ENCODE assay signal across 27 cellular contexts in the genomic region with DNA sequence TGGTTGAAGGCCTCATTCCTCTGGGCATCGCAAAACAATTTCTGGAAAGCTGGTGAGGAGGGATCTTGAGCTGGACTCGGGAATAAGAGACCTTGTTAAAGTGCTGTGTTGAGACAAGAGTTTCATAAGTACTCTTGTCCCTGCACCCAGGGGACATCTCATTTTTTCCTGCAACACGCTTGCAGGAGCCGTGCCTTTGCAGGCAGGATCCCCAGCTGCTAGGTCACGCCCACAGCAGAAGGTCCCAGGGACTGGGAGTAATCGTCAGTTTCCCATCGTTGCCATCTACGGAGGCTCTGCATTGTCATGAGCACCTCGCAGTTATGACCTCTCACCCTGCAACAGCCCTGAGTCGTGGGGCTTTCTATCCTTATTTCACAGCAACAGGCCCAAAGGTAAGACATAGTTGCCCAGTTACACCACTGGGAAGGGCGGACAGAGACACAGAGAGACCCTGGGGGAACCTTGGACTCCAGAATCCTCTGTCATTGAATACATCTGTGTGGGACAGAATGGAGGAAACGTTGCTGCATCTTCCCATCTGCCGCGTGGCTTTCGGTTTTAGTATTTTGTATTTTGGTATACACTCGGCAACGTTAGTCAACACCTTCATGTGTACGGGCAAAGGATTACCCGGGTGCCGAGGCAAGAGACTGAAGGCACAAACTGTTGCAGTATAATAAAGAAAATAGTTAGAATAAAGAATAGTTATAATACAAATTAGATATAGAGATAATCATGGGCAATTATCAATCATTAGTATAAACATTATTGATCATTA.
DNase-seq lines count a peak whose midpoint lies in the region; ATAC-seq and TF ChIP-seq lines count a peak whose summit lies in the region.
"Had no signal": no experiment of that assay in that cellular context is flagged by ENCODE, and none has a peak within 500 bp of the region (broad histone marks: within the 10 kb centered on the region; RNA-seq: fewer than 3 reads in every experiment).

No MANE protein-coding gene starts in this region.

- H3K23ac ChIP-seq in mesenchymal stem cell (ENCODE audit: low read length in 2 of 2): no peak overlapping the region

- no peak overlapping the region for H3K9ac ChIP-seq in mesenchymal stem cell (ENCODE audit: low read length)

- no peak overlapping the region for H2BK12ac ChIP-seq in mesenchymal stem cell (ENCODE audit: low read length in 2 of 2)

- no peaks in the 10 kb centered on the region for H3K9me3 ChIP-seq in T-helper 17 cell (ENCODE audit: control insufficient read depth, low read length, poor library complexity, severe bottlenecking)
- H3K9me3 ChIP-seq in mesenchymal stem cell (ENCODE audit: control insufficient read depth, low read length): no peaks in the 10 kb centered on the region
- H3K9me3 ChIP-seq: adrenal gland, psoas muscle had no signal

- no peaks in the 10 kb centered on the region for H3K36me3 ChIP-seq in mesenchymal stem cell (ENCODE audit: control insufficient read depth in 1 of 2, insufficient read depth in 2 of 2, low read depth in 1 of 2, low read length in 2 of 2)
- H3K36me3 ChIP-seq: adrenal gland had no signal

- TF ChIP-seq CTCF in type B pancreatic cell (conservative IDR thresholded peaks at IDR 0.05): no peak

- H3K4me1 Mint-ChIP-seq in activated CD8-positive, alpha-beta memory T cell treated with anti-CD3 and anti-CD28 coated beads, Interleukin-2, amount 10 ng/mL, durations not matched to agents 7 days and 5 days: no peaks in the 10 kb centered on the region
- H3K4me1 Mint-ChIP-seq in T-helper 17 cell: peaks cover 4% of the 10 kb centered on the region
- H3K4me1 Mint-ChIP-seq in type B pancreatic cell (ENCODE audit: unreplicated experiment): peaks cover 34% of the 10 kb centered on the region
- H3K4me1 Mint-ChIP-seq: CD4-positive, CD25-positive, alpha-beta regulatory T cell; central memory CD8-positive, alpha-beta T cell; naive B cell had no signal

- H2AFZ ChIP-seq in mesenchymal stem cell (ENCODE audit: low read depth, low read length): no peak overlapping the region

- no peak overlapping the region for H3K4me2 ChIP-seq in mesenchymal stem cell (ENCODE audit: low read length, poor library complexity, severe bottlenecking)

- H3K4me3 ChIP-seq in mesenchymal stem cell (ENCODE audit: insufficient read depth in 1 of 2, low read depth in 1 of 2, low read length in 2 of 2): no peak overlapping the region
- H3K4me3 ChIP-seq: adrenal gland, K562, psoas muscle had no signal

- no peak overlapping the region for H3K27ac Mint-ChIP-seq in activated CD8-positive, alpha-beta memory T cell treated with anti-CD3 and anti-CD28 coated beads, Interleukin-2, amount 10 ng/mL, durations not matched to agents 7 days and 5 days
- no peak overlapping the region for H3K27ac Mint-ChIP-seq in T-helper 17 cell
- no peak overlapping the region for H3K27ac Mint-ChIP-seq in type B pancreatic cell
- H3K27ac Mint-ChIP-seq: activated naive CD4-positive, alpha-beta T cell treated with anti-CD3 and anti-CD28 coated beads for 36 hours; activated T-cell treated with anti-CD3 and anti-CD28 coated beads, Interleukin-2, amount 50 U/mL, for 72 hours; CD4-positive, CD25-positive, alpha-beta regulatory T cell; dendritic cell treated with granulocyte-macrophage colony-stimulating factor and Interleukin-4, amounts not matched to agents 40 ng/mL and 50 ng/mL, for 4 days; mesothelial cell of epicardium had no signal

- DNase-seq in activated CD8-positive, alpha-beta memory T cell treated with anti-CD3 and anti-CD28 coated beads for 24 hours: peak; percentile 40
- DNase-seq in activated CD8-positive, alpha-beta memory T cell treated with anti-CD3 and anti-CD28 coated beads, Interleukin-2, amount 10 ng/mL, durations not matched to agents 7 days and 5 days: no peak
- DNase-seq in T-helper 17 cell: no peak
- peak; percentile 67 for DNase-seq in mesenteric fat pad (ENCODE audit: low spot score)
- peak; percentile 39 for DNase-seq in type B pancreatic cell (ENCODE audit: extremely low spot score, unreplicated experiment)
- DNase-seq in RKO (ENCODE audit: low spot score): no peak
- DNase-seq in mesenchymal stem cell: no peak
- no peak for DNase-seq in NCI-H1092 treated with DMSO at 0.1 percent for 48 hours (lab: John Stamatoyannopoulos, UW)
- DNase-seq: activated CD4-positive, alpha-beta T cell treated with anti-CD3 and anti-CD28 coated beads for 48 hours; activated naive CD4-positive, alpha-beta T cell treated with anti-CD3 and anti-CD28 coated beads for 36 hours; activated T-cell treated with anti-CD3 and anti-CD28 coated beads, Interleukin-2, amount 50 U/mL, for 72 hours; CD4-positive, CD25-positive, alpha-beta regulatory T cell; EL; left ventricle myocardium superior; naive B cell; NCI-H1092; NCI-H2029 treated with DMSO at 0.1 percent for 48 hours; NCI-H345; NCI-H748 treated with DMSO at 0.1 percent for 48 hours; psoas muscle; stimulated activated CD4-positive, alpha-beta T cell treated with anti-CD3 and anti-CD28 coated beads, Interleukin-15, amount 100 ng/mL, for 24 hours; stimulated activated CD4-positive, alpha-beta T cell treated with anti-CD3 and anti-CD28 coated beads, Interleukin-4, amount 100 ng/mL, for 4 hours had no signal

- no peak overlapping the region for H2BK120ac ChIP-seq in mesenchymal stem cell (ENCODE audit: low read depth, low read length)

- peaks cover 5% of the 10 kb centered on the region for H3K4me1 ChIP-seq in mesenchymal stem cell (ENCODE audit: control insufficient read depth, insufficient read depth, low read depth, low read length)
- H3K4me1 ChIP-seq: adrenal gland, psoas muscle had no signal

- H3K79me1 ChIP-seq in mesenchymal stem cell (replicated peaks; ENCODE audit: low read length, poor library complexity, severe bottlenecking): no peaks in the 10 kb centered on the region

- H3K27me3 Mint-ChIP-seq in activated CD8-positive, alpha-beta memory T cell treated with anti-CD3 and anti-CD28 coated beads, Interleukin-2, amount 10 ng/mL, durations not matched to agents 7 days and 5 days: no peaks in the 10 kb centered on the region
- H3K27me3 Mint-ChIP-seq in T-helper 17 cell (peaks cover 35% of the 10 kb centered on the region), type B pancreatic cell (peaks cover 21% of the 10 kb centered on the region)
- H3K27me3 Mint-ChIP-seq: central memory CD8-positive, alpha-beta T cell had no signal

- H3K18ac ChIP-seq in mesenchymal stem cell (ENCODE audit: low read depth in 1 of 2, low read length in 2 of 2): no peak overlapping the region

- no peak overlapping the region for H2BK15ac ChIP-seq in mesenchymal stem cell (ENCODE audit: low read depth, poor library complexity, severe bottlenecking)

- no peak overlapping the region for H3K4me3 Mint-ChIP-seq in activated CD8-positive, alpha-beta memory T cell treated with anti-CD3 and anti-CD28 coated beads, Interleukin-2, amount 10 ng/mL, durations not matched to agents 7 days and 5 days
- H3K4me3 Mint-ChIP-seq in T-helper 17 cell: peak overlapping the region; percentile 31
- no peak overlapping the region for H3K4me3 Mint-ChIP-seq in type B pancreatic cell
- H3K4me3 Mint-ChIP-seq: activated naive CD4-positive, alpha-beta T cell treated with anti-CD3 and anti-CD28 coated beads for 36 hours; activated T-cell treated with anti-CD3 and anti-CD28 coated beads, Interleukin-2, amount 50 U/mL, for 72 hours; CD4-positive, CD25-positive, alpha-beta regulatory T cell; central memory CD8-positive, alpha-beta T cell; dendritic cell treated with granulocyte-macrophage colony-stimulating factor and Interleukin-4, amounts not matched to agents 40 ng/mL and 50 ng/mL, for 4 days; mesothelial cell of epicardium; naive B cell had no signal

- WGBS in mesenchymal stem cell: 91% methylated on average over 19 of the region's 20 CpGs

- no peak overlapping the region for H3K14ac ChIP-seq in mesenchymal stem cell (ENCODE audit: low read length in 2 of 2)

- no peak overlapping the region for H4K8ac ChIP-seq in mesenchymal stem cell (ENCODE audit: low read length)

- CTCF ChIA-PET in activated CD8-positive, alpha-beta memory T cell treated with anti-CD3 and anti-CD28 coated beads, Interleukin-2, amount 10 ng/mL, durations not matched to agents 7 days and 5 days (lab: Charles Lee): interaction anchor here (1.1 kb wide), 1 partner anchor 14 kb away, joined by 3 read pairs; no protein-coding TSS in a partner anchor

- no peak overlapping the region for H4K91ac ChIP-seq in mesenchymal stem cell (ENCODE audit: low read length)

- no peak for ATAC-seq in activated CD8-positive, alpha-beta memory T cell treated with anti-CD3 and anti-CD28 coated beads, Interleukin-2, amount 10 ng/mL, durations not matched to agents 7 days and 5 days
- ATAC-seq in T-helper 17 cell: no peak
- ATAC-seq: activated T-cell treated with anti-CD3 and anti-CD28 coated beads, Interleukin-2, amount 50 U/mL, for 72 hours; K562; left ventricle myocardium superior; psoas muscle had no signal

- no peaks in the 10 kb centered on the region for H3K36me3 Mint-ChIP-seq in activated CD8-positive, alpha-beta memory T cell treated with anti-CD3 and anti-CD28 coated beads, Interleukin-2, amount 10 ng/mL, durations not matched to agents 7 days and 5 days
- H3K36me3 Mint-ChIP-seq in T-helper 17 cell (ENCODE audit: low read depth): no peaks in the 10 kb centered on the region
- no peaks in the 10 kb centered on the region for H3K36me3 Mint-ChIP-seq in type B pancreatic cell
- H3K36me3 Mint-ChIP-seq: CD4-positive, CD25-positive, alpha-beta regulatory T cell; mesothelial cell of epicardium; naive B cell had no signal

- peaks cover 0 to 30% of the 10 kb centered on the region in 2 experiments for H3K27me3 ChIP-seq in mesenchymal stem cell (ENCODE audit: control insufficient read depth in 1 of 2, insufficient read depth in 1 of 2, low read length in 2 of 2)

- no peak overlapping the region for H3K27ac ChIP-seq in mesenchymal stem cell (ENCODE audit: low read length, poor library complexity, severe bottlenecking)
- H3K27ac ChIP-seq: adrenal gland, psoas muscle had no signal

- H2BK5ac ChIP-seq in mesenchymal stem cell (ENCODE audit: low read depth, low read length, poor library complexity, severe bottlenecking): no peak overlapping the region

- H3K4ac ChIP-seq in mesenchymal stem cell (ENCODE audit: low read depth in 1 of 2, low read length in 2 of 2): no peak overlapping the region

- H2AK5ac ChIP-seq in mesenchymal stem cell (ENCODE audit: low read length, severe bottlenecking): no peak overlapping the region

- no peaks in the 10 kb centered on the region for H3K9me3 Mint-ChIP-seq in activated CD8-positive, alpha-beta memory T cell treated with anti-CD3 and anti-CD28 coated beads, Interleukin-2, amount 10 ng/mL, durations not matched to agents 7 days and 5 days (ENCODE audit: low read depth)
- H3K9me3 Mint-ChIP-seq in type B pancreatic cell: no peaks in the 10 kb centered on the region
- H3K9me3 Mint-ChIP-seq: activated naive CD4-positive, alpha-beta T cell treated with anti-CD3 and anti-CD28 coated beads for 36 hours; activated T-cell treated with anti-CD3 and anti-CD28 coated beads, Interleukin-2, amount 50 U/mL, for 72 hours; CD4-positive, CD25-positive, alpha-beta regulatory T cell; central memory CD8-positive, alpha-beta T cell; dendritic cell treated with granulocyte-macrophage colony-stimulating factor and Interleukin-4, amounts not matched to agents 40 ng/mL and 50 ng/mL, for 4 days; mesothelial cell of epicardium; naive B cell had no signal

Comparison
In these comparisons a context has a peak if more than half of its experiments do, and no peak if none do; other contexts are left out.
1. DNase-seq: peak in activated CD8-positive, alpha-beta memory T cell treated with anti-CD3 and anti-CD28 coated beads for 24 hours (single experiment), mesenteric fat pad (single experiment) and type B pancreatic cell (single experiment); none in activated CD8-positive, alpha-beta memory T cell treated with anti-CD3 and anti-CD28 coated beads, Interleukin-2, amount 10 ng/mL, durations not matched to agents 7 days and 5 days (single experiment), T-helper 17 cell (0 of 3), RKO (single experiment), mesenchymal stem cell (single experiment) and NCI-H1092 treated with DMSO at 0.1 percent for 48 hours (single experiment).